ENCODE assay signal across 24 cellular contexts in the genomic region with DNA sequence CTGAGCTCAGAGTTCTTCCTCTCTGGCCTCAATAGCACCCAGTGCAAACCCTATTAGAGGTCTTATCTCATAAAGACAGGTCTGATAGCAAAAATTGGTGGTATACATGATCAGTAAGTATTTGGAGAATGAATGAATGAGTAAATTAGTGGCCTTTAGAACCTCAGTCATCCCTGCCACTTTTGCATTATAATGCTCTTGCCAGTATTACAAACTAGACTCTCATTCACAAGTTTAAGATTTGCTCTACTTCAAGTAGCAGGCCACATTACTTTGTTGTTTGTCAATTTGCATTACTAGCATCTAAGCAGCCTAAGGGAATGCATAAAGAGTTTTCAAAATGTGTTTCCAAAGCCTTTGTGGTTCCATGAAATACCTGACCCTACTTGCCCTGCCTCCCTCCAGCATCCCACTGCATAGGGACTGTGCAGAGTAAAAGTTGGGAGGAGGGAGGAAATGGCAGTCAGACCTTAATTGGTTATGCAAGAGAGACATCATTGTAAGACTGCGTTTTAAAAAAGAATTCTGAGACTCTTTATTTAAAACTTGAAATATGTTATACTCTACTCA. TPM values are rescaled to one million over a fixed set of nuclear protein-coding genes. Genes with fewer than 3 reads are reported as not detected.
"Had no signal": no experiment of that assay in that cellular context is flagged by ENCODE, and none has a peak within 500 bp of the region (broad histone marks: within the 10 kb centered on the region; RNA-seq: fewer than 3 reads in every experiment).

No MANE protein-coding gene starts in this region.

- H3K27me3 Mint-ChIP-seq: progenitor cell of endocrine pancreas, type B pancreatic cell had no signal

- H3K9me3 ChIP-seq: left ventricle myocardium inferior, ovary, tibial nerve, uterus had no signal

- H3K4me1 Mint-ChIP-seq: naive B cell; natural killer cell; stimulated activated effector memory CD8-positive, alpha-beta T cell treated with anti-CD3 and anti-CD28 coated beads, Interleukin-12 subunit alpha, Interleukin-12 subunit beta, amount 100 ng/mL, for 72 hours had no signal

- DNase-seq: islet precursor cell; left ventricle myocardium inferior; mesendoderm; naive B cell; natural killer cell; ovary; retina; right cardiac atrium; stimulated activated CD4-positive, alpha-beta T cell treated with anti-CD3 and anti-CD28 coated beads, Interleukin-12 subunit alpha, Interleukin-12 subunit beta, amount 100 ng/mL, for 4 hours; stimulated activated CD4-positive, alpha-beta T cell treated with anti-CD3 and anti-CD28 coated beads, Interleukin-15, amount 100 ng/mL, for 24 hours; stimulated activated CD4-positive, alpha-beta T cell treated with anti-CD3 and anti-CD28 coated beads, Interleukin-2, amount 100 ng/mL, for 24 hours; stimulated activated CD4-positive, alpha-beta T cell treated with anti-CD3 and anti-CD28 coated beads, Interleukin-4, amount 100 ng/mL, for 1 hour; stimulated activated naive CD4-positive, alpha-beta T cell; uterus had no signal

- H3K9me3 Mint-ChIP-seq: naive B cell; stimulated activated effector memory CD8-positive, alpha-beta T cell treated with anti-CD3 and anti-CD28 coated beads, Interleukin-12 subunit alpha, Interleukin-12 subunit beta, amount 100 ng/mL, for 72 hours; stimulated activated naive CD8-positive, alpha-beta T cell treated with anti-CD3 and anti-CD28 coated beads, Interleukin-15, Interleukin-2, amounts not matched to agents 100 ng/mL and 50 ng/mL, for 24 hours; type B pancreatic cell had no signal

- H3K4me3 Mint-ChIP-seq: mesothelial cell of epicardium; naive B cell; natural killer cell; stimulated activated effector memory CD8-positive, alpha-beta T cell treated with anti-CD3 and anti-CD28 coated beads, Interleukin-12 subunit alpha, Interleukin-12 subunit beta, amount 100 ng/mL, for 72 hours; stimulated activated naive CD8-positive, alpha-beta T cell treated with anti-CD3 and anti-CD28 coated beads, Interleukin-15, Interleukin-2, amounts not matched to agents 100 ng/mL and 50 ng/mL, for 24 hours; type B pancreatic cell had no signal

- H3K36me3 ChIP-seq: ovary, tibial nerve, uterus had no signal

- H3K27ac Mint-ChIP-seq: mesothelial cell of epicardium; natural killer cell; progenitor cell of endocrine pancreas; stimulated activated effector memory CD8-positive, alpha-beta T cell treated with anti-CD3 and anti-CD28 coated beads, Interleukin-12 subunit alpha, Interleukin-12 subunit beta, amount 100 ng/mL, for 72 hours; stimulated activated naive CD8-positive, alpha-beta T cell treated with anti-CD3 and anti-CD28 coated beads, Interleukin-15, Interleukin-2, amounts not matched to agents 100 ng/mL and 50 ng/mL, for 24 hours; type B pancreatic cell had no signal

- H3K4me1 ChIP-seq: tibial nerve, uterus had no signal

- H3K27me3 ChIP-seq: hepatocyte, ovary, tibial nerve, uterus had no signal

- H3K4me3 ChIP-seq: hepatocyte, left ventricle myocardium inferior, lung, ovary, skin epidermis, tibial nerve, uterus had no signal

- H3K36me3 Mint-ChIP-seq: naive B cell; natural killer cell; stimulated activated effector memory CD8-positive, alpha-beta T cell treated with anti-CD3 and anti-CD28 coated beads, Interleukin-12 subunit alpha, Interleukin-12 subunit beta, amount 100 ng/mL, for 72 hours had no signal

- H3K27ac ChIP-seq: hepatocyte, left ventricle myocardium inferior, ovary, skin epidermis, tibial nerve, uterus had no signal

RNA-seq across cellular contexts. Expression of gene TSPAN12, which starts 21.3 kb away (rescaled TPM):
- total RNA-seq: mononuclear cell, natural killer cell had no signal
